Comparison of ENCODE assay signal across 24 cellular contexts in the genomic region with DNA sequence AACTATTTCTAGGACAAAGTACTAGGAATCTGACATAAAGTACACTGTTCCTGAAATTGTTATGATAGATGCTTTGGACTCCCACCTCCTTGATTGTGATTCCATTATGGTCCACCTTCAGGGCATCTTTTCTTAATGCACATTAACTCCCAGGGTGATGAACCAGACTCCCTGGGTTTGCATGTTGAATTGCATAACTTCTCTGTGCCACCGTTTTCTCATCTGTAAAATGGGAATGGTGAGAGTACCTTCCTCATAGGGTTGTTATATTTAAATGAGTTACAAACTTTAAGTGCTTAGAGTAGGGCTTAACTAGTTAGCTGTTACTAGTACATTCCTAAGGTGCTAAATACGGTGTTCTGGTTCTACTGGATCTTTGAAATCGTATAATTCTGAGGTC.
"Had no signal": no experiment of that assay in that cellular context is flagged by ENCODE, and none has a peak within 500 bp of the region (broad histone marks: within the 10 kb centered on the region; RNA-seq: fewer than 3 reads in every experiment).

No MANE protein-coding gene starts in this region.

- H3K4me3 ChIP-seq: coronary artery, dorsolateral prefrontal cortex, esophagus muscularis mucosa, gastroesophageal sphincter, heart left ventricle, hepatocyte, lower lobe of right lung had no signal

- H3K27ac ChIP-seq: coronary artery, dorsolateral prefrontal cortex, esophagus muscularis mucosa, heart left ventricle, lower lobe of right lung had no signal

- FAIRE-seq: endothelial cell of umbilical vein, frontal cortex had no signal

- ATAC-seq: foreskin keratinocyte; gastroesophageal sphincter; heart left ventricle; left colon; left lobe of liver; left ventricle myocardium superior; lower lobe of right lung; naive thymus-derived CD4-positive, alpha-beta T cell had no signal

- H3K79me2 ChIP-seq: hepatocyte had no signal

- H3K36me3 ChIP-seq: esophagus muscularis mucosa, gastroesophageal sphincter, heart left ventricle, lower lobe of right lung had no signal

- H3K4me2 ChIP-seq: hepatocyte had no signal

- DNase-seq: dermis blood vessel endothelial cell; dorsolateral prefrontal cortex; effector CD4-positive, alpha-beta T cell; effector memory CD4-positive, alpha-beta T cell; foreskin keratinocyte; heart left ventricle; hypothalamus; immature natural killer cell; islet precursor cell; kidney; kidney glomerular epithelial cell; left colon; left ventricle myocardium superior; lower lobe of right lung; mesendoderm; midbrain; naive thymus-derived CD4-positive, alpha-beta T cell had no signal

- H3K27me3 ChIP-seq: dorsolateral prefrontal cortex, esophagus muscularis mucosa, foreskin keratinocyte, gastroesophageal sphincter, heart left ventricle, hepatocyte had no signal

- H3K9me3 ChIP-seq: esophagus muscularis mucosa, gastroesophageal sphincter, heart left ventricle, lower lobe of right lung had no signal

- H2AFZ ChIP-seq: hepatocyte had no signal
